In the genomic region with DNA sequence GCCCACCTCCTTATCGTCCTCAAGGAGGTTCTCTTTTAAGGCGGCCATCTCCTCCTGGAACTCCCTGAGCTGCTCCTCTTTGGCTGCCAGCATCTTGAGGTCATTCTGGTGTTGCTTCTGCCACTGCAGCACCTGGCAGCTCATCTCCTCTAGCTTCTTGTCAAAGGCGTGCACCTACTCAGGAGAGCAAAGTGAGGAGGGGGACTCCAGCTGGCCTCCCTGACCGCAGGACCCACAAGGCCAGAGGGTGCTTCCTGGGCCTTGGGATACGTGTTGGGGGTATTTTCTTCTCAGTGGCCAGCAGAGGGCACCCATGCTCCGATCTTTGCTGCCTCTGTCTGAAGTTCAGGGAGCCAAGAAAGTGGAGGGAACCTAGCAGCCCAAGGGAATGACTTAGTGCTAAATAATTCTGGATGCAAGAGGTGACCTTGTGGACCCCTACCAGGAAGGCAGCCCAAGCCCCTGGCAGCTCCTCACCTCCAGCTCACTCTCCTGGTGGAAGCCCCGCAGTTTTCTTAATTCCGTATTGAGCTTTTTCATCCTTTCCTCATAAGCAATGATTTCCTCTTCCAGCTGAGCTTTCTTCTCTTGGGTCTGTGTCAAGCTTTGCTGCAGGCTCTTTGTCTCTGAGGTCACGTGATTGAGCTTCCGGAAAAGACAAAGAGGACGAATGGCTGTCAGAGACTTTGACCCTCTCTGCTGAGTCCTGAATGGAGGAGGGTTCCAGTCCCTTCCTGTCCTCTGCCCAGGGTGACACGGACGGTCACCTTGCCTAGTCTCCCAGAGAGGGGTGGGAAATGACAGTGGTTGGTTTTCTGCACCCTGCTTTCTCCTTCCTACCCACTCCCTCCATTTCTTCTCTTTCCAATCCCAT, we compare ENCODE assay signal across 8 cellular contexts. TPM values are rescaled to one million over a fixed set of nuclear protein-coding genes. Genes with fewer than 3 reads are reported as not detected.
DNase-seq lines count a peak whose midpoint lies in the region; ATAC-seq, FAIRE-seq and TF ChIP-seq lines count a peak whose summit lies in the region.

No MANE protein-coding gene starts in this region.

- no peaks in the 10 kb centered on the region for H3K9me3 Mint-ChIP-seq in naive B cell

- H3K4me3 Mint-ChIP-seq in naive B cell: peak overlapping the region in 1 of 8 donors; percentile 15

- TF ChIP-seq POLR2A in GM12891 (IDR thresholded peaks at IDR 0.05; ENCODE audit: low read depth, low read length) (no peak), erythroblast (IDR thresholded peaks at IDR 0.05; ENCODE audit: low read length) (no peak)

- ATAC-seq in naive B cell (ENCODE audit: low read depth in 2 of 2): peak; percentile 32 to 41
- no peak for ATAC-seq in HG02970 (IDR thresholded peaks at IDR 0.05; ENCODE audit: low FRiP score, unreplicated experiment)

- DNase-seq in GM12891 (ENCODE audit: insufficient read length, low spot score): peak; percentile 64
- peak; percentile 39 for DNase-seq in HS-5 (ENCODE audit: low read depth)
- DNase-seq in NOMO-1 treated with DMSO at 0.1 percent for 48 hours (lab: John Stamatoyannopoulos, UW; ENCODE audit: unreplicated experiment): peak; percentile 71
- DNase-seq in activated T-cell treated with anti-CD3 and anti-CD28 coated beads for 1 hour (ENCODE audit: low read depth): peak; percentile 50
- peak; percentile 60 to 81 for DNase-seq in erythroblast (lab: John Stamatoyannopoulos, UW)
- DNase-seq in naive B cell: peak; percentile 51
- peak; percentile 17 to 19 for DNase-seq in stimulated activated CD8-positive, alpha-beta memory T cell treated with anti-CD3 and anti-CD28 coated beads, Interleukin-7, amount 100 ng/mL, for 48 hours (ENCODE audit: extremely low read depth in 1 of 2, low read depth in 1 of 2)

- peak overlapping the region in 3 of 6 donors; percentile 52 to 70 (median 54) for H3K27ac Mint-ChIP-seq in naive B cell

- peak; percentile 92 for FAIRE-seq in GM12891 (lab: Jason Lieb, UNC)

- no peaks in the 10 kb centered on the region for H3K27me3 Mint-ChIP-seq in naive B cell

- no peaks in the 10 kb centered on the region for H3K36me3 Mint-ChIP-seq in naive B cell

- peaks cover 0 to 5% (median 0%) of the 10 kb centered on the region in 3 donors for H3K4me1 Mint-ChIP-seq in naive B cell

TF ChIP-seq in GM12891, 5 proteins besides CTCF, POLR2A, EP300 and RAD21:
- TF ChIP-seq SPI1 (IDR thresholded peaks at IDR 0.05; ENCODE audit: low read depth, low read length) (no peak), PAX5 (IDR thresholded peaks at IDR 0.05; ENCODE audit: insufficient read depth, low read length, severe bottlenecking) (no peak), POLR2AphosphoS5 (IDR thresholded peaks at IDR 0.05; ENCODE audit: low read depth, low read length) (no peak), POU2F2 (IDR thresholded peaks at IDR 0.05; ENCODE audit: low read depth, low read length) (no peak), TAF1 (IDR thresholded peaks at IDR 0.05; ENCODE audit: low read depth, low read length) (no peak)
TF ChIP-seq in GM12891: peak in this region for 0.

RNA-seq across cellular contexts. Expression of gene DHX38, which starts 31.4 kb away (rescaled TPM):
- polyA plus RNA-seq in GM12891 (2012; ENCODE audit: low read depth, missing spikeins): 48.8 TPM
- 10 to 100 TPM; 15.3 to 29.6 (median 20.1) TPM for polyA plus RNA-seq in naive B cell (ENCODE audit: low read depth in 6 of 6)

RNA-seq across cellular contexts. Expression of gene TXNL4B, which starts 31.6 kb away (rescaled TPM):
- 12.6 TPM for polyA plus RNA-seq in GM12891 (2012; ENCODE audit: low read depth, missing spikeins)
- 10 to 100 TPM; 11.1 to 19.8 (median 16.0) TPM for polyA plus RNA-seq in naive B cell (ENCODE audit: low read depth in 6 of 6)

RNA-seq across cellular contexts. Expression of gene PMFBP1, which starts 47.0 kb away (rescaled TPM):
- 1.6 TPM for polyA plus RNA-seq in GM12891 (2012; ENCODE audit: low read depth, missing spikeins)
- polyA plus RNA-seq in naive B cell (ENCODE audit: low read depth in 6 of 6): 1 to 10 TPM in 1 of 6 donors, under 1 TPM in 1, not detected in 4; 0.23 to 1.3 TPM

Comparison
In these comparisons a context has a peak if more than half of its experiments do, and no peak if none do; other contexts are left out.
1. DNase-seq: peak in every context shown above with its lines; median percentile 71 in NOMO-1 treated with DMSO at 0.1 percent for 48 hours; 70 in erythroblast; 64 in GM12891; 51 in naive B cell; 50 in activated T-cell treated with anti-CD3 and anti-CD28 coated beads for 1 hour; 39 in HS-5; 18 in stimulated activated CD8-positive, alpha-beta memory T cell treated with anti-CD3 and anti-CD28 coated beads, Interleukin-7, amount 100 ng/mL, for 48 hours.